In the genomic region with DNA sequence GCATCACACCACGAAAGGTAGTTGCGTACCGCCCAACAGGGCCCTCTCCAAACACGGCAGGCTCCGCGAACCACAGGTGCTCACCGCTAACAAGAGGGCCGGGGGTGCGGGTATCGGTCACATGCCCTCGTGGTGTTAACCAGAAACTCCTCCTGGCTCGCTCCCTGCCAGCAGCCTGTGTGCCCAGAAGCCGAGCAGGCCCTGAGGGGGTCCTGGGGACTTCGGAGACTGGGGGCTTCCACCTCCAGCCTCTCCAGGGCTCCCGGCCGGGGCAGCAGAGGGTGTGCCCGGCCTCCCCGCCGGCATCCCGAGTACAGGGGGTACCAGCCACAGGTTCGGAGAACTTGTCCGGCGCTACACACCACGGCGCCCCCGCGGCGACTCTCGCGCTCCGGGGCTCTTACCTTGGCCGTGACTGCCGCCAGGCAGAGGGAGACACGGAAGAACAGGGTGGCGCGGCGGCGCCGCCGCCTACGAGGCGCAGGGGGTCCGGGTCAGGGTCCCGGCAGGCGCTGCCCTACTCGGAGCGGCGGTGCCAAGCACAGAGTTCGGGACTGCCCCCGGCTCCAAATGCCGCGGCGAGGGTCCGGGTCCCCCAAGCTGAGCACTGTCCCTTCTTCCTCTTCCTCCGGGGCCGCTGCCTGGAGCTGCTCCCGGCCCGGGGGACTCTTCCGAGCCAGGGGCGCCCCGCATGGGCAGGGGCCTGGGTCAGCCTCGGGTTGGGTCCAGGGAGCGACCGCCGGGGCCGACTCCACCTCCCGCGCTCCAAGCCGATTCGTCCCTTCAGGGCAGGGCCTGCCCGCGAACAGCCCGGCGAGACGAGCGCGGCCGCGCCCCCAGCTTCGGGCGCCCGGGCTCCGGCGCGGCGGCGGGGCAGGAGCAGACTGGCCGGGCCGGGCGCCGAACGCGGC, we compare ENCODE assay signal across 1 cellular context.
TF ChIP-seq lines count a peak whose summit lies in the region.

Gene LARGE1, minus strand, starts transcription at position 886 of the 911 bp plus-strand sequence.

TF ChIP-seq in K562, 482 proteins besides CTCF, POLR2A, EP300 and RAD21 (continued from another document):
- TF ChIP-seq GABPA (tag; conservative IDR thresholded peaks at IDR 0.05; ENCODE audit: low read depth) = no peak
